8 cellular contexts compared by ENCODE assay signal in the genomic region with DNA sequence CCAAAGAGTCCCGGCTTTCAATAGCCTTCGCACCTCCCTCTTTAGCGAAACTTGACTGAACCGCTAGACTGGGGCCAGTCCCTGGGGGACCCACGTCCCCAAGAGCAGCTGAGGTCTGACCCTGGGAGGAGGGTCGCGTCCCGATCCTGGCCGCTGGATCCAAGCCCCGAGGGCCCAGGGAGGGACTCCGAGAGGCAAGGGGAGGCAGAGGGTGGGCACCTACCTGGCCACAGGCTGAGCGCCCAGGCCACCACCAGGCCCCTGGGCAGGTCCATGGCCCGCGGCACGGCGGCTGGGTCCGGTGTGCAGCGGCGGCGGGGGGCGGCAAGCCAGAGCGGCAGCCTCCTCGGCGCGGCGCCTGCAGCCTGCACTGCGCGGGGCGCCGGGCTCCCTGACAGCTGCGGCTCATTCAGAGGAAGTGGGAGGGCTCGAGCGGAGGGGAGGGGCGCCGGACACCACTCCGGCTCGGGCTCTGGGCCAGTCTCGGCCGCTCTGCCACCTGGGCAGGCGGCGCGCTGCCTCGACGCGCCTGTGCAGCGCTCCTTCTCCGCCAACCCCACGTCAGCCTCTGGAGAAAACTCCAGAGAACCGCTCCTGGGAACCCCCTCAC. TPM values are rescaled to one million over a fixed set of nuclear protein-coding genes. Genes with fewer than 3 reads are reported as not detected.
DNase-seq lines count a peak whose midpoint lies in the region; ATAC-seq, FAIRE-seq and TF ChIP-seq lines count a peak whose summit lies in the region.

TSS of gene ITGA11 (minus strand) at position 372 of the 610 bp plus-strand sequence. CDS start at position 275, 97 bp downstream.

- no peak for TF ChIP-seq CTCF in ascending aorta (IDR thresholded peaks at IDR 0.05)

- H3K27me3 ChIP-seq in ascending aorta (no peaks in the 10 kb centered on the region), iPS-18a (ENCODE audit: control insufficient read depth, insufficient read depth, low read length) (peaks cover 71% of the 10 kb centered on the region), small intestine (ENCODE audit: control insufficient read depth in 2 of 2, insufficient read depth in 2 of 2, low read length in 2 of 2) (peaks cover 13 to 17% of the 10 kb centered on the region in 2 donors)

- ATAC-seq in GM19324 (IDR thresholded peaks at IDR 0.05; ENCODE audit: low FRiP score, unreplicated experiment), result no peak
- no peak for ATAC-seq in HG03045 (IDR thresholded peaks at IDR 0.05; ENCODE audit: unreplicated experiment)

- FAIRE-seq in small intestine (lab: Jason Lieb, UNC), result no peak

- H3K4me3 ChIP-seq in ascending aorta, result peak within 1 kb of the TSS; percentile 69 to 83
- peak within 1 kb of the TSS; percentile 65 for H3K4me3 ChIP-seq in iPS-18a (ENCODE audit: low read length)
- H3K4me3 ChIP-seq in small intestine (ENCODE audit: low read depth in 1 of 2, low read length in 2 of 2), result peak within 1 kb of the TSS in 1 of 2 donors; percentile 23

- H3K9ac ChIP-seq in iPS-18a (ENCODE audit: low read length), result no peak within 1 kb of the TSS

- WGBS in small intestine, 3 donors, result 0 to 2% (median 1%) methylated on average over 39 to 49 of the region's 49 CpGs

- peaks cover 3 to 23% of the 10 kb centered on the region in 2 donors for H3K4me1 ChIP-seq in ascending aorta
- peaks cover 4% of the 10 kb centered on the region for H3K4me1 ChIP-seq in iPS-18a (ENCODE audit: control insufficient read depth, low read depth, low read length)
- no peaks in the 10 kb centered on the region for H3K4me1 ChIP-seq in small intestine (ENCODE audit: control insufficient read depth in 2 of 2, insufficient read depth in 1 of 2, low read depth in 1 of 2, low read length in 1 of 2)

- intact Hi-C loops in ascending aorta (cut with DNase I), result loop anchor here (2.0 to 5.0 kb wide), 4 partner anchors 50 to 125 kb away; no protein-coding TSS in a partner anchor

- DNase-seq in GM03348 (ENCODE audit: low spot score) (peak; percentile 94), NCI-H1092 treated with DMSO at 0.1 percent for 48 hours (lab: John Stamatoyannopoulos, UW) (peak; percentile 22), ascending aorta (ENCODE audit: low spot score in 2 of 2) (peak in 1 of 2 donors; percentile 89), small intestine (peak; percentile 6)
- no peak for DNase-seq in stimulated activated CD4-positive, alpha-beta T cell treated with anti-CD3 and anti-CD28 coated beads, Interleukin-12 subunit alpha, Interleukin-12 subunit beta, amount 100 ng/mL, for 4 hours

- H3K36me3 ChIP-seq in ascending aorta (no peaks in the 10 kb centered on the region), iPS-18a (ENCODE audit: control insufficient read depth, low read depth, low read length) (no peaks in the 10 kb centered on the region), small intestine (ENCODE audit: control insufficient read depth in 2 of 2, insufficient read depth in 2 of 2, low read length in 2 of 2) (no peaks in the 10 kb centered on the region)

- no peaks in the 10 kb centered on the region for H3K9me3 ChIP-seq in ascending aorta
- no peaks in the 10 kb centered on the region for H3K9me3 ChIP-seq in iPS-18a (ENCODE audit: control insufficient read depth, low read depth, low read length)
- no peaks in the 10 kb centered on the region for H3K9me3 ChIP-seq in small intestine (ENCODE audit: control insufficient read depth, low read depth)

- peak within 1 kb of the TSS; percentile 89 to 93 for H3K27ac ChIP-seq in ascending aorta
- no peak within 1 kb of the TSS for H3K27ac ChIP-seq in iPS-18a (ENCODE audit: low read length)
- no peak within 1 kb of the TSS for H3K27ac ChIP-seq in small intestine (ENCODE audit: low read depth in 1 of 2, low read length in 1 of 2)

RNA-seq across cellular contexts. Expression of gene ITGA11, which starts in this region (rescaled TPM):
- total RNA-seq in ascending aorta, result 136 TPM
- polyA plus RNA-seq in small intestine, result under 1 TPM in 2 of 3 donors, not detected in 1; 0.27 to 0.48 TPM

Comparison
In these comparisons a context has a peak if more than half of its experiments do, and no peak if none do; other contexts are left out.
1. Peak in DNase-seq in small intestine; RNA of the gene not detected or under 1 TPM.
2. H3K27ac ChIP-seq: peak in ascending aorta (2 of 2); none in iPS-18a (single experiment) and small intestine (0 of 2).